8 cellular contexts compared by ENCODE assay signal in the genomic region with DNA sequence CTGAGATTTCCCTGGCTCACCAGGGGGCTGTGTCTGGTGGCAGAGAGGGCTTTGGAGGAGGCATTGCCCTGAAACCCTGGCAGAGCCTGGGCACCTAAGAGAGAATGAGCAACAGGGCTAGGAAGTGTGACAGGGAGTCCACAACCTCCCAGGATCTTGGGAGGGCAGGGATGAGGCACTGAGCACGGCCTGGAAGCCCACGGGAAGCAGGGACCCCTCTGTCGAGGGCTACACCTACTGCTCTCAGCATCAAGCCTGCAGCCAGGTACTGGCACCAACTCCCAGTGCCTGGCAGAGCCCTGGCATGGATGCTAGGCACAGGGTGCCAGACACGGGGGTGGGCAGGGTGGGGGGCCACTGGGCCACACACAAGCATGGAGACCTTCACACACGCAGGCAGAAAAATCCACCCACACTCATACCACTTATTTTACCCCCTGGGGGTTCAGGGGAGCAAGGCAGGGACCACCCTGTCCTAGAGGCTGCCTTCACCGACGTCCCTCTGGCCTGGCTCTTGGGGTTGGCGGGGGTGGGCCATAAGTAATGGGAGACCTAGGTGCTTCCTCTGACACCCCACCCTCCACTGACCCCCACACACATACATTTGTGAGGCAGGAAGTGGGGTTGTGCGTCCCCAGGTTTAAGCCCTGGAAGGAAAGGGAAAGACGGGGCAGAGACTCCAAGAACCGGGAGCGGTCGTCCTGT. TPM values are rescaled to one million over a fixed set of nuclear protein-coding genes. Genes with fewer than 3 reads are reported as not detected.
A peak's percentile ranks its signal among the peaks of the same experiment; 100 is the strongest.
DNase-seq lines count a peak whose midpoint lies in the region; ATAC-seq, FAIRE-seq and TF ChIP-seq lines count a peak whose summit lies in the region.

No MANE protein-coding gene starts in this region.

- POLR2A ChIA-PET in endothelial cell of umbilical vein (lab: Charles Lee): no interaction called here

- peak overlapping the region; percentile 94 for H3K27ac ChIP-seq in C4-2B
- no peak overlapping the region for H3K27ac ChIP-seq in OCI-LY1 (ENCODE audit: low read depth, low read length, poor library complexity, severe bottlenecking)
- H3K27ac ChIP-seq in endothelial cell of umbilical vein (ENCODE audit: insufficient read depth, low read depth, low read length): no peak overlapping the region
- no peak overlapping the region for H3K27ac ChIP-seq in osteoblast (ENCODE audit: low read depth, low read length)

- CTCF ChIA-PET in endothelial cell of umbilical vein (lab: Charles Lee): interaction anchor here (2.0 to 9.0 kb wide), 5 partner anchors 11 to 35 kb away, joined by 15 to 201 read pairs (median 53); no protein-coding TSS in a partner anchor

- dilution Hi-C loops in endothelial cell of umbilical vein (cut with MboI; ENCODE audit: extremely low pct_ligation_motif_present, low sequenced_read_pairs): no loop called here

- TF ChIP-seq CTCF in C4-2B (conservative IDR thresholded peaks at IDR 0.05) (no peak), OCI-LY1 (IDR thresholded peaks at IDR 0.05; ENCODE audit: low read length) (no peak), endothelial cell of umbilical vein (IDR thresholded peaks at IDR 0.05; ENCODE audit: extremely low read depth in 1 of 2, insufficient read depth in 1 of 2, low read depth in 1 of 2, low read length in 2 of 2) (no peak), osteoblast (IDR thresholded peaks at IDR 0.05; ENCODE audit: extremely low read depth, low read depth, low read length) (no peak)

- H3K9ac ChIP-seq in OCI-LY1 (ENCODE audit: low read length) (no peak overlapping the region), endothelial cell of umbilical vein (replicated peaks; ENCODE audit: extremely low read depth, insufficient read depth, low read length) (no peak overlapping the region)

- H4K20me1 ChIP-seq in OCI-LY1 (ENCODE audit: insufficient read depth, low read length) (no peaks in the 10 kb centered on the region), endothelial cell of umbilical vein (replicated peaks; ENCODE audit: control insufficient read depth, extremely low read depth, insufficient read depth, low read length) (no peaks in the 10 kb centered on the region), osteoblast (ENCODE audit: insufficient read depth, low read length) (peaks cover 17% of the 10 kb centered on the region)

- peak overlapping the region; percentile 56 for H3K4me3 ChIP-seq in OCI-LY1 (ENCODE audit: low read depth, low read length, poor library complexity, severe bottlenecking)
- peak overlapping the region in 1 of 3 experiments; percentile 32 for H3K4me3 ChIP-seq in endothelial cell of umbilical vein (replicated peaks in 1 of 3; ENCODE audit: insufficient read depth in 1 of 3, low read depth in 1 of 3, low read length in 3 of 3)
- H3K4me3 ChIP-seq in osteoblast (ENCODE audit: insufficient read depth, low read length): peak overlapping the region; percentile 57

- H3K9me3 ChIP-seq in OCI-LY1 (ENCODE audit: low read length) (no peaks in the 10 kb centered on the region), endothelial cell of umbilical vein (replicated peaks; ENCODE audit: control insufficient read depth, insufficient read depth, low read length) (no peaks in the 10 kb centered on the region), osteoblast (ENCODE audit: low read depth, low read length) (no peaks in the 10 kb centered on the region)

- no peaks in the 10 kb centered on the region for H3K9me1 ChIP-seq in endothelial cell of umbilical vein (replicated peaks; ENCODE audit: control insufficient read depth, extremely low read depth, insufficient read depth, low read length)

- no TSS peak for BruUV-seq in endothelial cell of umbilical vein (replicated peaks; lab: Mats Ljungman, UMichigan)

- H3K27me3 ChIP-seq in OCI-LY1 (ENCODE audit: insufficient read depth, low read length): peaks cover 13% of the 10 kb centered on the region; the same call in 1 of the 2 replicates
- H3K27me3 ChIP-seq in endothelial cell of umbilical vein (ENCODE audit: control insufficient read depth in 2 of 2, insufficient read depth in 2 of 2, low read length in 2 of 2): peaks cover 27 to 29% of the 10 kb centered on the region in 2 experiments
- H3K27me3 ChIP-seq in osteoblast (ENCODE audit: insufficient read depth, low read length): peaks cover 32% of the 10 kb centered on the region

- no peak for FAIRE-seq in endothelial cell of umbilical vein (lab: Jason Lieb, UNC)

- intact Hi-C loops in endothelial cell of umbilical vein (cut with micrococcal nuclease): loop anchor here (2.0 kb wide), 1 partner anchor 85 kb away; no protein-coding TSS in a partner anchor

- H3K79me2 ChIP-seq in OCI-LY1 (ENCODE audit: insufficient read depth, low read length) (no peaks in the 10 kb centered on the region), endothelial cell of umbilical vein (ENCODE audit: control insufficient read depth, insufficient read depth, low read length) (no peaks in the 10 kb centered on the region), osteoblast (ENCODE audit: insufficient read depth, low read length) (no peaks in the 10 kb centered on the region)

- DNase-seq in endothelial cell of umbilical vein (ENCODE audit: low read depth, low spot score): no peak
- peak; percentile 81 for DNase-seq in osteoblast (ENCODE audit: insufficient read length, low spot score, missing footprints)
- no peak for DNase-seq in activated gamma-delta T cell treated with Interleukin-2 at 50 U/mL for 16 hours
- no peak for DNase-seq in DMS79 treated with DMSO at 0.1 percent for 48 hours (lab: John Stamatoyannopoulos, UW)

- H3K36me3 ChIP-seq in OCI-LY1 (ENCODE audit: insufficient read depth, low read length): no peaks in the 10 kb centered on the region
- no peaks in the 10 kb centered on the region for H3K36me3 ChIP-seq in endothelial cell of umbilical vein (ENCODE audit: control insufficient read depth in 2 of 2, extremely low read depth in 1 of 2, insufficient read depth in 2 of 2, low read length in 2 of 2)
- no peaks in the 10 kb centered on the region for H3K36me3 ChIP-seq in osteoblast (ENCODE audit: insufficient read depth, low read length)

- H3F3A ChIP-seq in OCI-LY1 (ENCODE audit: insufficient read depth, low read length): no peaks in the 10 kb centered on the region

- no peak overlapping the region for H2AFZ ChIP-seq in OCI-LY1 (ENCODE audit: low read length)
- peak overlapping the region; percentile 58 for H2AFZ ChIP-seq in endothelial cell of umbilical vein (ENCODE audit: low read depth, low read length)
- no peak overlapping the region for H2AFZ ChIP-seq in osteoblast (ENCODE audit: low read length)

- TF ChIP-seq POLR2A in endothelial cell of umbilical vein (IDR thresholded peaks at IDR 0.05; ENCODE audit: low read depth, low read length): no peak

- H3K4me2 ChIP-seq in OCI-LY1 (ENCODE audit: low read length) (peak overlapping the region; percentile 76), endothelial cell of umbilical vein (ENCODE audit: insufficient read depth, low read length) (no peak overlapping the region), osteoblast (ENCODE audit: insufficient read depth, low read length) (peak overlapping the region; percentile 70)

- ATAC-seq in GM21526 (IDR thresholded peaks at IDR 0.05; ENCODE audit: low FRiP score, unreplicated experiment) (no peak), HG02798 (IDR thresholded peaks at IDR 0.05; ENCODE audit: poor library complexity, unreplicated experiment) (no peak)

- H3K4me1 ChIP-seq in OCI-LY1 (ENCODE audit: insufficient read depth, low read length, severe bottlenecking) (peaks cover 10% of the 10 kb centered on the region), endothelial cell of umbilical vein (ENCODE audit: control insufficient read depth, extremely low read depth, insufficient read depth, low read length) (peaks cover 8% of the 10 kb centered on the region), osteoblast (ENCODE audit: insufficient read depth, low read length) (peaks cover 8% of the 10 kb centered on the region)

- no peaks in the 10 kb centered on the region for H3K9me2 ChIP-seq in OCI-LY1 (ENCODE audit: low read depth, low read length)

RNA-seq across cellular contexts. Expression of a gene that starts 1.0 kb away (rescaled TPM):
- total RNA-seq in endothelial cell of umbilical vein (not detected in 2 replicates), osteoblast (not detected in 2 replicates)
- polyA plus RNA-seq in endothelial cell of umbilical vein: 0.10 and 0.16 TPM in 2 replicates
- 0.07 and 0.12 TPM in 2 replicates for polyA plus RNA-seq in endothelial cell of umbilical vein (2011; cell fraction: cytosol; rRNA removed)
- polyA plus RNA-seq in endothelial cell of umbilical vein (2011; cell fraction: nucleus; rRNA removed): 0.07 and 0.18 TPM in 2 replicates
- polyA plus RNA-seq in endothelial cell of umbilical vein (2012): 0.08 TPM in 1 of 2 replicates, not detected in the other
- polyA minus RNA-seq in endothelial cell of umbilical vein: 0.19 TPM in 1 of 2 replicates, not detected in the other
- 1.2 TPM for polyA minus RNA-seq in endothelial cell of umbilical vein (2011; cell fraction: cytosol; rRNA and poly(A)+ RNA removed)
- not detected in 2 replicates for polyA minus RNA-seq in endothelial cell of umbilical vein (2011; cell fraction: nucleus; rRNA and poly(A)+ RNA removed)

RNA-seq across cellular contexts. Expression of a gene that starts 13.7 kb away (rescaled TPM):
- total RNA-seq in endothelial cell of umbilical vein (12.9 and 14.4 TPM in 2 replicates), osteoblast (9.0 and 13.3 TPM in 2 replicates)
- 11.4 and 14.1 TPM in 2 replicates for polyA plus RNA-seq in endothelial cell of umbilical vein
- 4.3 and 6.4 TPM in 2 replicates for polyA plus RNA-seq in endothelial cell of umbilical vein (2011; cell fraction: cytosol; rRNA removed)
- polyA plus RNA-seq in endothelial cell of umbilical vein (2011; cell fraction: nucleus; rRNA removed): 16.9 and 20.3 TPM in 2 replicates
- polyA plus RNA-seq in endothelial cell of umbilical vein (2012): 8.3 and 12.5 TPM in 2 replicates
- 6.8 and 12.0 TPM in 2 replicates for polyA minus RNA-seq in endothelial cell of umbilical vein
- not detected for polyA minus RNA-seq in endothelial cell of umbilical vein (2011; cell fraction: cytosol; rRNA and poly(A)+ RNA removed)
- polyA minus RNA-seq in endothelial cell of umbilical vein (2011; cell fraction: nucleus; rRNA and poly(A)+ RNA removed): 9.3 and 11.9 TPM in 2 replicates

RNA-seq across cellular contexts. Expression of a gene that starts 36.7 kb away (rescaled TPM):
- total RNA-seq in endothelial cell of umbilical vein (1.3 and 2.0 TPM in 2 replicates), osteoblast (0.59 and 0.72 TPM in 2 replicates)
- 0.33 and 0.91 TPM in 2 replicates for polyA plus RNA-seq in endothelial cell of umbilical vein
- polyA plus RNA-seq in endothelial cell of umbilical vein (2011; cell fraction: cytosol; rRNA removed): 0.77 and 1.0 TPM in 2 replicates
- polyA plus RNA-seq in endothelial cell of umbilical vein (2011; cell fraction: nucleus; rRNA removed): 0.32 and 0.81 TPM in 2 replicates
- polyA plus RNA-seq in endothelial cell of umbilical vein (2012): 1.2 and 3.2 TPM in 2 replicates
- polyA minus RNA-seq in endothelial cell of umbilical vein: not detected in 2 replicates
- not detected for polyA minus RNA-seq in endothelial cell of umbilical vein (2011; cell fraction: cytosol; rRNA and poly(A)+ RNA removed)
- 0.24 and 0.29 TPM in 2 replicates for polyA minus RNA-seq in endothelial cell of umbilical vein (2011; cell fraction: nucleus; rRNA and poly(A)+ RNA removed)

RNA-seq across cellular contexts. Expression of a gene that starts 51.0 kb away (rescaled TPM):
- total RNA-seq in endothelial cell of umbilical vein (77.1 and 82.8 TPM in 2 replicates), osteoblast (146 and 158 TPM in 2 replicates)
- 232 and 254 TPM in 2 replicates for polyA plus RNA-seq in endothelial cell of umbilical vein
- polyA plus RNA-seq in endothelial cell of umbilical vein (2011; cell fraction: cytosol; rRNA removed): 157 and 178 TPM in 2 replicates
- 77.5 and 83.5 TPM in 2 replicates for polyA plus RNA-seq in endothelial cell of umbilical vein (2011; cell fraction: nucleus; rRNA removed)
- polyA plus RNA-seq in endothelial cell of umbilical vein (2012): 133 and 143 TPM in 2 replicates
- 213 and 277 TPM in 2 replicates for polyA minus RNA-seq in endothelial cell of umbilical vein
- 89.4 TPM for polyA minus RNA-seq in endothelial cell of umbilical vein (2011; cell fraction: cytosol; rRNA and poly(A)+ RNA removed)
- 35.4 and 43.4 TPM in 2 replicates for polyA minus RNA-seq in endothelial cell of umbilical vein (2011; cell fraction: nucleus; rRNA and poly(A)+ RNA removed)

RNA-seq across cellular contexts. Expression of a gene that starts 53.4 kb away (rescaled TPM):
- total RNA-seq in endothelial cell of umbilical vein (not detected in 2 replicates), osteoblast (not detected in 2 replicates)
- not detected in 2 replicates for polyA plus RNA-seq in endothelial cell of umbilical vein
- not detected in 2 replicates for polyA plus RNA-seq in endothelial cell of umbilical vein (2011; cell fraction: cytosol; rRNA removed)
- not detected in 2 replicates for polyA plus RNA-seq in endothelial cell of umbilical vein (2011; cell fraction: nucleus; rRNA removed)
- not detected in 2 replicates for polyA plus RNA-seq in endothelial cell of umbilical vein (2012)
- not detected in 2 replicates for polyA minus RNA-seq in endothelial cell of umbilical vein
- polyA minus RNA-seq in endothelial cell of umbilical vein (2011; cell fraction: cytosol; rRNA and poly(A)+ RNA removed): not detected
- not detected in 2 replicates for polyA minus RNA-seq in endothelial cell of umbilical vein (2011; cell fraction: nucleus; rRNA and poly(A)+ RNA removed)
